1 cellular context compared by ENCODE assay signal in genomic region chr1:6052543-6053205, GRCh38.
TF ChIP-seq lines count a peak whose summit lies in the region.

No MANE protein-coding gene starts in this region.

TF ChIP-seq in HepG2, 621 proteins besides CTCF, POLR2A, EP300 and RAD21 (continued from another document and continues in another):
- TF ChIP-seq SMYD3 (CRISPR knock-in tag; IDR thresholded peaks at IDR 0.05) (0 out of 2 replicates have a peak, but pooled peaks have one; percentile 58), YY1 (IDR thresholded peaks at IDR 0.05; ENCODE audit: insufficient read depth, insufficient replicate concordance, low read depth, low read length) (no peak), SALL1 (CRISPR knock-in tag; IDR thresholded peaks at IDR 0.05) (peak; percentile 55; the same call in 1 of the 2 replicates), ZNF589 (CRISPR knock-in tag; conservative IDR thresholded peaks at IDR 0.05) (no peak), ZNF331 (CRISPR knock-in tag; IDR thresholded peaks at IDR 0.05) (peak; percentile 88), WIZ (CRISPR knock-in tag; IDR thresholded peaks at IDR 0.05) (peak; percentile 94; the same call in 1 of the 2 replicates), KLF6 (CRISPR knock-in tag; IDR thresholded peaks at IDR 0.05) (peak; percentile 59; the same call in 1 of the 2 replicates), ERF (CRISPR knock-in tag; IDR thresholded peaks at IDR 0.05) (peak; percentile 70; the same call in 1 of the 2 replicates), ZNF264 (CRISPR knock-in tag; IDR thresholded peaks at IDR 0.05) (peak; percentile 75), ZBTB21 (CRISPR knock-in tag; IDR thresholded peaks at IDR 0.05) (peak; percentile 15; the same call in 1 of the 2 replicates), TSC22D2 (CRISPR knock-in tag; IDR thresholded peaks at IDR 0.05; ENCODE audit: borderline replicate concordance) (0 out of 2 replicates have a peak, but pooled peaks have one; percentile 77), TEF (CRISPR knock-in tag; IDR thresholded peaks at IDR 0.05) (peak; percentile 80), ZNF441 (CRISPR knock-in tag; IDR thresholded peaks at IDR 0.05; ENCODE audit: borderline replicate concordance) (peak; percentile 75; the same call in 1 of the 2 replicates), ZNF800 (CRISPR knock-in tag; IDR thresholded peaks at IDR 0.05) (0 out of 2 replicates have a peak, but pooled peaks have one; percentile 56), CENPX (CRISPR knock-in tag; IDR thresholded peaks at IDR 0.05) (no peak), MXD4 (CRISPR knock-in tag; IDR thresholded peaks at IDR 0.05) (peak; percentile 29; the same call in 1 of the 2 replicates), GATAD2A (CRISPR knock-in tag; IDR thresholded peaks at IDR 0.05) (0 out of 2 replicates have a peak, but pooled peaks have one; percentile 19), FOSL2 (CRISPR knock-in tag; IDR thresholded peaks at IDR 0.05) (peak; percentile 35; the same call in 1 of the 2 replicates), SMAD3 (CRISPR knock-in tag; IDR thresholded peaks at IDR 0.05) (0 out of 2 replicates have a peak, but pooled peaks have one; percentile 63), GMEB2 (CRISPR knock-in tag; IDR thresholded peaks at IDR 0.05; ENCODE audit: low read depth) (no peak), STAT5B (CRISPR knock-in tag; IDR thresholded peaks at IDR 0.05) (peak; percentile 85; the same call in 1 of the 2 replicates), ZNF503 (CRISPR knock-in tag; IDR thresholded peaks at IDR 0.05) (peak; percentile 36; the same call in 1 of the 2 replicates), MIER2 (CRISPR knock-in tag; IDR thresholded peaks at IDR 0.05) (peak; percentile 97), ISX (CRISPR knock-in tag; conservative IDR thresholded peaks at IDR 0.05) (peak; percentile 91), ISL2 (CRISPR knock-in tag; IDR thresholded peaks at IDR 0.05) (0 out of 2 replicates have a peak, but pooled peaks have one; percentile 25), TFE3 (CRISPR knock-in tag; IDR thresholded peaks at IDR 0.05) (peak; percentile 73), EHMT2 (IDR thresholded peaks at IDR 0.05; ENCODE audit: borderline replicate concordance, low read depth, low read length) (peak; percentile 98), REST (IDR thresholded peaks at IDR 0.05; ENCODE audit: borderline replicate concordance in 1 of 2, low read depth in 1 of 2, low read length in 2 of 2) (peak; percentile 92 to 98), XBP1 (CRISPR knock-in tag; IDR thresholded peaks at IDR 0.05) (no peak), ZNF580 (CRISPR knock-in tag; IDR thresholded peaks at IDR 0.05; ENCODE audit: borderline replicate concordance, low read depth) (0 out of 2 replicates have a peak, but pooled peaks have one; percentile 49), ZNF557 (CRISPR knock-in tag; IDR thresholded peaks at IDR 0.05) (peak; percentile 64; the same call in 1 of the 2 replicates), ZNF3 (CRISPR knock-in tag; IDR thresholded peaks at IDR 0.05) (0 out of 2 replicates have a peak, but pooled peaks have one; percentile 25), HMGXB3 (CRISPR knock-in tag; IDR thresholded peaks at IDR 0.05; ENCODE audit: borderline replicate concordance) (0 out of 2 replicates have a peak, but pooled peaks have one; percentile 28), JUNB (CRISPR knock-in tag; IDR thresholded peaks at IDR 0.05; ENCODE audit: borderline replicate concordance) (no peak), ZSCAN9 (CRISPR knock-in tag; IDR thresholded peaks at IDR 0.05; ENCODE audit: borderline replicate concordance) (peak; percentile 87; the same call in 1 of the 2 replicates), ZMAT3 (CRISPR knock-in tag; conservative IDR thresholded peaks at IDR 0.05) (0 out of 2 replicates have a peak, but pooled peaks have one; percentile 41), RARA (CRISPR knock-in tag; IDR thresholded peaks at IDR 0.05) (peak; percentile 48; the same call in 1 of the 2 replicates), HDAC2 (CRISPR knock-in tag; IDR thresholded peaks at IDR 0.05) (peak; percentile 49; the same call in 1 of the 2 replicates), SATB2 (CRISPR knock-in tag; IDR thresholded peaks at IDR 0.05) (0 out of 2 replicates have a peak, but pooled peaks have one; percentile 72), TBX2 (CRISPR knock-in tag; IDR thresholded peaks at IDR 0.05; ENCODE audit: borderline replicate concordance) (0 out of 2 replicates have a peak, but pooled peaks have one; percentile 27), HINFP (CRISPR knock-in tag; IDR thresholded peaks at IDR 0.05; ENCODE audit: low read depth) (0 out of 2 replicates have a peak, but pooled peaks have one; percentile 56), ZNF878 (CRISPR knock-in tag; IDR thresholded peaks at IDR 0.05) (0 out of 2 replicates have a peak, but pooled peaks have one; percentile 39), ZNF256 (CRISPR knock-in tag; conservative IDR thresholded peaks at IDR 0.05) (peak; percentile 76; the same call in 1 of the 2 replicates), ZNF558 (CRISPR knock-in tag; IDR thresholded peaks at IDR 0.05; ENCODE audit: borderline replicate concordance) (peak; percentile 35; the same call in 1 of the 2 replicates), ZNF12 (CRISPR knock-in tag; IDR thresholded peaks at IDR 0.05) (0 out of 2 replicates have a peak, but pooled peaks have one; percentile 52)
